ENCODE assay signal across 18 cellular contexts in the genomic region with DNA sequence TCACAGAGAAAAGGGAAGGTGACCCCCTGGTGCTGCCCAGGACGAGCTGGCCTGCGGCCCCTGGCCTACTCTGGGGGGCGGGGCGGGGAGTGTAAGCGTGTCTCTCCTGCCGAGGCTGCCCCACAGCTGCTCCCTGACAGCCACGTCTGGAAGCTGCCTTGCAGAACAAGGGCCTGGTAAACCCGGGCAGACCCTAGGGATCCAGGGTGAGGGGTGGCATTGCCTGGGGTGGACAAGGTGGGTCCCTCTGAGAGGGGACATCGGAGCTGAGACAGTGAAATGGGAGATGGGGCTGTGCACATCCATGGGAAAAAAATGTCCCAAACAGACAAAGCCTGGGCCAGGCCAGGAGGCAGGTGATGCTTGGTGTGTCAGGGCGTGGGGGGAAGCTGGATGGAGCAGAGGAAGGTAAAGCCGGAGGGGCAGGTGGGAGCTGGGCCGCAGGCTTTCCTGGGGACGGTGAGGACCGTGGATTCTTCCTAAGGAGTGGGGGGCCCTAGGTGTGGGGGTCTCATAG.
A peak's percentile ranks its signal among the peaks of the same experiment; 100 is the strongest.
DNase-seq lines count a peak whose midpoint lies in the region; ATAC-seq, FAIRE-seq and TF ChIP-seq lines count a peak whose summit lies in the region.
"Had no signal": no experiment of that assay in that cellular context is flagged by ENCODE, and none has a peak within 500 bp of the region (broad histone marks: within the 10 kb centered on the region; RNA-seq: fewer than 3 reads in every experiment).

No MANE protein-coding gene starts in this region.

- no peaks in the 10 kb centered on the region for H4K20me1 ChIP-seq in BLaER1 treated with 17β-estradiol and CSF1 and Interleukin-3, amounts not matched to agents 10 nM and 100 nM

- H3K4me2 ChIP-seq in BLaER1 treated with 17β-estradiol and CSF1 and Interleukin-3, amounts not matched to agents 10 nM and 100 nM = peak overlapping the region; percentile 59 to 95 (median 81); a peak in 19 of 22 replicates

- H3K27me3 ChIP-seq in BLaER1 treated with 17β-estradiol and CSF1 and Interleukin-3, amounts not matched to agents 10 nM and 100 nM = no peaks in the 10 kb centered on the region

- no peak for FAIRE-seq in kidney (lab: Jason Lieb, UNC)

- no peak for ATAC-seq in HG03457 (IDR thresholded peaks at IDR 0.05; ENCODE audit: unreplicated experiment)

- peak overlapping the region in 3 of 11 experiments; percentile 85 to 89 (median 88); a peak in 6 of 22 replicates for H3K27ac ChIP-seq in BLaER1 treated with 17β-estradiol and CSF1 and Interleukin-3, amounts not matched to agents 10 nM and 100 nM
- H3K27ac ChIP-seq in kidney (ENCODE audit: low read depth in 2 of 2, low read length in 2 of 2) (no peak overlapping the region), substantia nigra (ENCODE audit: low read depth, low read length, poor library complexity, severe bottlenecking) (peak overlapping the region; percentile 88)

- peaks cover 0 to 25% (median 10%) of the 10 kb centered on the region in 11 experiments; a peak in 9 of 22 replicates for H3K9me3 ChIP-seq in BLaER1 treated with 17β-estradiol and CSF1 and Interleukin-3, amounts not matched to agents 10 nM and 100 nM (replicated peaks in 1 of 11)
- no peaks in the 10 kb centered on the region for H3K9me3 ChIP-seq in kidney (ENCODE audit: control insufficient read depth in 1 of 2, low read length in 2 of 2)

- H3K9ac ChIP-seq in BLaER1 treated with 17β-estradiol and CSF1 and Interleukin-3, amounts not matched to agents 10 nM and 100 nM = 0 out of 22 replicates have a peak overlapping the region, but pooled peaks of 1 of the 11 experiments have one; percentile 68
- H3K9ac ChIP-seq in kidney (ENCODE audit: low read length in 2 of 2) = no peak overlapping the region

- no peaks in the 10 kb centered on the region for H3K36me3 ChIP-seq in BLaER1 treated with 17β-estradiol and CSF1 and Interleukin-3, amounts not matched to agents 10 nM and 100 nM
- no peaks in the 10 kb centered on the region for H3K36me3 ChIP-seq in kidney (ENCODE audit: control insufficient read depth in 1 of 2, insufficient read depth in 2 of 2, low read length in 2 of 2)

- DNase-seq in activated CD8-positive, alpha-beta memory T cell treated with anti-CD3 and anti-CD28 coated beads, Interleukin-2, amount 50 U/mL, for 4 hours = peak; percentile 9
- no peak for DNase-seq in activated CD8-positive, alpha-beta memory T cell treated with anti-CD3 and anti-CD28 coated beads for 24 hours
- DNase-seq in kidney (peak; percentile 73), substantia nigra (lab: John Stamatoyannopoulos, UW) (no peak), nucleus accumbens (lab: John Stamatoyannopoulos, UW) (no peak)
- DNase-seq in activated CD4-positive, alpha-beta T cell treated with anti-CD3 and anti-CD28 coated beads for 48 hours = no peak
- DNase-seq: 8988T, C1 segment of cervical spinal cord, EL, GOT3, MM.1S, NCI-H1105, NCI-H1694 treated with DMSO at 0.1 percent for 48 hours, NCI-H345, NCI-H526 treated with DMSO at 0.1 percent for 48 hours, RPMI8226 had no signal

- TF ChIP-seq CTCF in kidney (IDR thresholded peaks at IDR 0.05; ENCODE audit: borderline replicate concordance, extremely low read depth, insufficient read depth) = no peak

- H3K4me3 ChIP-seq in BLaER1 treated with 17β-estradiol and CSF1 and Interleukin-3, amounts not matched to agents 10 nM and 100 nM = no peak overlapping the region
- no peak overlapping the region for H3K4me3 ChIP-seq in kidney (ENCODE audit: low read length in 2 of 2)

- intact Hi-C loops in kidney (cut with DNase I) = no loop called here

- peaks cover 44 to 49% (median 46%) of the 10 kb centered on the region in 10 experiments for H3K4me1 ChIP-seq in BLaER1 treated with 17β-estradiol and CSF1 and Interleukin-3, amounts not matched to agents 10 nM and 100 nM
- no peaks in the 10 kb centered on the region for H3K4me1 ChIP-seq in kidney (ENCODE audit: control insufficient read depth in 1 of 2, insufficient read depth in 1 of 2, low read depth in 1 of 2, low read length in 2 of 2)

Comparison
In these comparisons a context has a peak if more than half of its experiments do, and no peak if none do; other contexts are left out.
1. DNase-seq: peak in activated CD8-positive, alpha-beta memory T cell treated with anti-CD3 and anti-CD28 coated beads, Interleukin-2, amount 50 U/mL, for 4 hours (single experiment) and kidney (single experiment); none in activated CD8-positive, alpha-beta memory T cell treated with anti-CD3 and anti-CD28 coated beads for 24 hours (single experiment), substantia nigra (0 of 49), activated CD4-positive, alpha-beta T cell treated with anti-CD3 and anti-CD28 coated beads for 48 hours (single experiment) and nucleus accumbens (0 of 56).